ENCODE assay signal across 38 cellular contexts in the genomic region with DNA sequence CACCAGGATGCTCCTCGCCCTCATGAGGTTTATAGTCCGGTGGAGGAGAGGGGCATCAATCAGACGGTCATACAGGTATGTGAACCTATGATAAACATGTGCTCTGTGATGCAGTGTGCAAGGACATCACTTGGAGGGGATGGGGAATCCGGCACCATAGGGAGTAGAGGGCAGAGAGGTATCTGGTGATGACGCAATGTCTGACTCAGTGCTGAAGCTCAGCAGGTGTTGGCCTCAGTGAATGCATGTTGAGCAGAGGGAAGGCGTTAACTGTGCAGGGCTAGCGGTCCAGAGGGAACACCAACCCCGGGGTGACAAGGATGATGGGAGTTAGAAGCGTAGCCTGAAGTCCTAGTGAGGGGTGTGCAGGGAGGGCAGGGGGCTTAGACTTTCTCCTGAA.
"Had no signal": no experiment of that assay in that cellular context is flagged by ENCODE, and none has a peak within 500 bp of the region (broad histone marks: within the 10 kb centered on the region; RNA-seq: fewer than 3 reads in every experiment).

No MANE protein-coding gene starts in this region.

- H3K4me3 Mint-ChIP-seq: activated B cell treated with CpG ODN at 0.5 μM for 24 hours; activated CD4-positive, alpha-beta memory T cell treated with anti-CD3 and anti-CD28 coated beads for 36 hours; activated CD8-positive, alpha-beta memory T cell treated with anti-CD3 and anti-CD28 coated beads, Interleukin-2, amount 10 ng/mL, durations not matched to agents 7 days and 5 days; activated naive CD4-positive, alpha-beta T cell treated with anti-CD3 and anti-CD28 coated beads, Interleukin-2, amount 10 ng/mL, durations not matched to agents 7 days and 5 days; activated naive CD8-positive, alpha-beta T cell; activated naive CD8-positive, alpha-beta T cell treated with anti-CD3 and anti-CD28 coated beads, Interleukin-2, amount 50 U/mL, for 24 hours; brain had no signal

- H3K4me2 ChIP-seq: KMS-11 had no signal

- H3K4me3 ChIP-seq: Peyer's patch had no signal

- H3K36me3 Mint-ChIP-seq: activated CD4-positive, alpha-beta memory T cell treated with anti-CD3 and anti-CD28 coated beads for 36 hours; activated CD8-positive, alpha-beta memory T cell treated with anti-CD3 and anti-CD28 coated beads, Interleukin-2, amount 10 ng/mL, durations not matched to agents 7 days and 5 days; activated naive CD4-positive, alpha-beta T cell treated with anti-CD3 and anti-CD28 coated beads, Interleukin-2, amount 10 ng/mL, durations not matched to agents 7 days and 5 days; activated naive CD8-positive, alpha-beta T cell; brain had no signal

- H3K27ac Mint-ChIP-seq: activated B cell treated with CpG ODN at 0.5 μM for 24 hours; activated CD4-positive, alpha-beta memory T cell treated with anti-CD3 and anti-CD28 coated beads for 36 hours; activated CD8-positive, alpha-beta memory T cell treated with anti-CD3 and anti-CD28 coated beads, Interleukin-2, amount 10 ng/mL, durations not matched to agents 7 days and 5 days; activated naive CD4-positive, alpha-beta T cell treated with anti-CD3 and anti-CD28 coated beads, Interleukin-2, amount 10 ng/mL, durations not matched to agents 7 days and 5 days; activated naive CD8-positive, alpha-beta T cell; activated naive CD8-positive, alpha-beta T cell treated with anti-CD3 and anti-CD28 coated beads, Interleukin-2, amount 50 U/mL, for 24 hours; brain had no signal

- H3K27ac ChIP-seq: KMS-11, Peyer's patch, RWPE1, VCaP had no signal

- H3K9me3 ChIP-seq: Peyer's patch had no signal

- DNase-seq: activated B cell treated with CpG ODN at 0.5 μM for 24 hours; activated CD4-positive, alpha-beta memory T cell treated with anti-CD3 and anti-CD28 coated beads for 36 hours; activated CD4-positive, alpha-beta T cell treated with anti-CD3 and anti-CD28 coated beads for 4 hours; activated CD4-positive, alpha-beta T cell treated with anti-CD3 and anti-CD28 coated beads, Interleukin-2, amount 50 U/mL, for 1 hour; activated CD4-positive, CD25-positive, alpha-beta regulatory T cell treated with anti-CD3 and anti-CD28 coated beads, Interleukin-2, amount 50 U/mL, for 72 hours; activated CD8-positive, alpha-beta memory T cell treated with anti-CD3 and anti-CD28 coated beads for 24 hours; activated CD8-positive, alpha-beta memory T cell treated with anti-CD3 and anti-CD28 coated beads, Interleukin-2, amount 10 ng/mL, durations not matched to agents 7 days and 5 days; activated CD8-positive, alpha-beta memory T cell treated with anti-CD3 and anti-CD28 coated beads, Interleukin-2, amount 50 U/mL, for 48 hours; activated effector memory CD4-positive, alpha-beta T cell treated with Interleukin-2 at 50 U/mL for 16 hours; activated naive CD4-positive, alpha-beta T cell treated with anti-CD3 and anti-CD28 coated beads, Interleukin-2, amount 10 ng/mL, durations not matched to agents 7 days and 5 days; activated naive CD8-positive, alpha-beta T cell treated with anti-CD3 and anti-CD28 coated beads, Interleukin-2, amount 50 U/mL, for 24 hours; activated T-cell treated with anti-CD3 and anti-CD28 coated beads, Interleukin-2, amount 50 U/mL, for 48 hours; anterior cingulate cortex; caudate nucleus; cerebellar nuclear complex; NCI-H1092 treated with DMSO at 0.1 percent for 48 hours; NCI-H1417; NCI-H146; NCI-H187; NCI-H2029 treated with DMSO at 0.1 percent for 48 hours; NCI-H2171 treated with DMSO at 0.1 percent for 48 hours; NCI-H2227 treated with DMSO at 0.1 percent for 48 hours; NCI-H446; NCI-H510A treated with DMSO at 0.1 percent for 48 hours; NCI-H526 treated with DMSO at 0.1 percent for 48 hours; NCI-H82; PC-3; Peyer's patch; SIG-M5; SW 1271; T-helper 1 cell; T-helper 2 cell; T-helper 9 cell had no signal

- H3K27me3 Mint-ChIP-seq: activated B cell treated with CpG ODN at 0.5 μM for 24 hours; activated CD4-positive, alpha-beta memory T cell treated with anti-CD3 and anti-CD28 coated beads for 36 hours; activated CD8-positive, alpha-beta memory T cell treated with anti-CD3 and anti-CD28 coated beads, Interleukin-2, amount 10 ng/mL, durations not matched to agents 7 days and 5 days; activated naive CD4-positive, alpha-beta T cell treated with anti-CD3 and anti-CD28 coated beads, Interleukin-2, amount 10 ng/mL, durations not matched to agents 7 days and 5 days; activated naive CD8-positive, alpha-beta T cell; activated naive CD8-positive, alpha-beta T cell treated with anti-CD3 and anti-CD28 coated beads, Interleukin-2, amount 50 U/mL, for 24 hours had no signal

- H3K4me1 ChIP-seq: Peyer's patch had no signal

- H3K36me3 ChIP-seq: Peyer's patch had no signal

- H3K27me3 ChIP-seq: Peyer's patch had no signal

- H3K4me1 Mint-ChIP-seq: activated B cell treated with CpG ODN at 0.5 μM for 24 hours; activated CD8-positive, alpha-beta memory T cell treated with anti-CD3 and anti-CD28 coated beads, Interleukin-2, amount 10 ng/mL, durations not matched to agents 7 days and 5 days; activated naive CD4-positive, alpha-beta T cell treated with anti-CD3 and anti-CD28 coated beads, Interleukin-2, amount 10 ng/mL, durations not matched to agents 7 days and 5 days; activated naive CD8-positive, alpha-beta T cell treated with anti-CD3 and anti-CD28 coated beads, Interleukin-2, amount 50 U/mL, for 24 hours; brain had no signal
